ENCODE assay signal across 17 cellular contexts in the genomic region with DNA sequence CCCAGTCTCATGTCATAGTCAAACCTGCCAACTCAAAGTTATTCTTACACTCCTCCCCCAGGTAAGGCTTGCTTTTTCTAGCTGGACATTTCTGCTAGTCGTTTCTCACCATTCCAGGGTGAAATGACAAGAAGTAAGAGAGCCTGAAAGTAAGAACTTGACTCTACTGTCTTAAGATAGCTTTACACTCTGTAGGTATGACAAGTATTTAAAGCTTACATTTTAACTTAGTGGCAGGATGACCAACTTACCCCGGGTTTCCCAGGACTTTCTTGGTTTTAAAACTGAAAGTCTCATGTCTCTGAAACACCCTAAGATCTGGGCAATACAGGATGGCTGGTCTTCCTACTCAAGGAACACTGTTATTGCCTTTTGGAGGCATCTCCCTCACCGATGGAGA.
DNase-seq lines count a peak whose midpoint lies in the region; ATAC-seq, FAIRE-seq and TF ChIP-seq lines count a peak whose summit lies in the region.
"Had no signal": no experiment of that assay in that cellular context is flagged by ENCODE, and none has a peak within 500 bp of the region (broad histone marks: within the 10 kb centered on the region; RNA-seq: fewer than 3 reads in every experiment).

No MANE protein-coding gene starts in this region.

- CTCF ChIA-PET in GM10248 (lab: Yijun Ruan, JAX), result interaction anchor here (0.8 to 1.0 kb wide), 2 partner anchors 29 to 62 kb away, joined by 3 read pairs; no protein-coding TSS in a partner anchor

- POLR2A ChIA-PET in GM10248 (lab: Yijun Ruan, JAX), result no interaction called here

- DNase-seq in GM10248 (ENCODE audit: extremely low spot score) (peak; percentile 14), GM19239 (ENCODE audit: insufficient read length, low spot score) (no peak), NCI-H187 (lab: John Stamatoyannopoulos, UW) (no peak), GOT3 (lab: John Stamatoyannopoulos, UW) (no peak), NCI-H1436 treated with DMSO at 0.1 percent for 48 hours (lab: John Stamatoyannopoulos, UW) (no peak), NCI-H2029 treated with DMSO at 0.1 percent for 48 hours (lab: John Stamatoyannopoulos, UW) (no peak)
- DNase-seq: activated CD4-positive, alpha-beta T cell treated with anti-CD3 and anti-CD28 coated beads, Interleukin-2, amount 50 U/mL, for 4 hours; brain microvascular endothelial cell; DMS 273 treated with DMSO at 0.1 percent for 48 hours; effector memory CD4-positive, alpha-beta T cell; foreskin keratinocyte; MG63; midbrain; stimulated activated CD4-positive, alpha-beta T cell treated with anti-CD3 and anti-CD28 coated beads, Interleukin-1b, Interleukin-23, amount 100 ng/mL, for 48 hours had no signal

- peak; percentile 72 for ATAC-seq in HG02759 (IDR thresholded peaks at IDR 0.05; ENCODE audit: unreplicated experiment)
- ATAC-seq in HG03460 (IDR thresholded peaks at IDR 0.05; ENCODE audit: unreplicated experiment), result peak; percentile 61
- ATAC-seq: foreskin keratinocyte had no signal

- no peak for TF ChIP-seq CTCF in GM10248 (IDR thresholded peaks at IDR 0.05; ENCODE audit: control extremely low read depth, extremely low read depth, low read depth, missing control alignments)

- FAIRE-seq in GM19239 (lab: Jason Lieb, UNC), result peak; percentile 92
- FAIRE-seq: H1 had no signal
